In genomic region chr13:110483386-110483785, GRCh38 we compare ENCODE assay signal across 19 cellular contexts.
DNase-seq lines count a peak whose midpoint lies in the region; ATAC-seq, FAIRE-seq and TF ChIP-seq lines count a peak whose summit lies in the region.
"Had no signal": no experiment of that assay in that cellular context is flagged by ENCODE, and none has a peak within 500 bp of the region (broad histone marks: within the 10 kb centered on the region; RNA-seq: fewer than 3 reads in every experiment).

No MANE protein-coding gene starts in this region.

- no peaks in the 10 kb centered on the region for H3K4me1 ChIP-seq in GM12878 (ENCODE audit: control insufficient read depth, insufficient read depth, low read length)
- H3K4me1 ChIP-seq in mucosa of descending colon (ENCODE audit: low read depth) = no peaks in the 10 kb centered on the region

- POLR2A ChIA-PET in GM12878 (lab: Charles Lee) = interaction anchor here (0.9 kb wide), 1 partner anchor 11 kb away, joined by 3 read pairs; no protein-coding TSS in a partner anchor

- no peak for FAIRE-seq in GM12878 (lab: Jason Lieb, UNC)
- FAIRE-seq: K562, RCC 7860 had no signal

- H3K9ac ChIP-seq in GM12878 (ENCODE audit: control insufficient read depth, insufficient read depth, low read length) = no peak overlapping the region

- H3K4me3 Mint-ChIP-seq in osteocyte (ENCODE audit: unreplicated experiment) = no peak overlapping the region

- no peak overlapping the region for H2AFZ ChIP-seq in GM12878 (ENCODE audit: control insufficient read depth, low read depth, low read length)

- RAD21 ChIA-PET in GM12878 (lab: Charles Lee; ENCODE audit: unreplicated experiment) = no interaction called here

- no peak overlapping the region for H3K4me3 ChIP-seq in GM12878
- no peak overlapping the region for H3K4me3 ChIP-seq in fibroblast of mammary gland (ENCODE audit: control insufficient read depth, low read depth, low read length)
- H3K4me3 ChIP-seq in mucosa of descending colon = no peak overlapping the region
- H3K4me3 ChIP-seq: K562, SK-N-MC had no signal

- SMC1A ChIA-PET in GM12878 (lab: Charles Lee; ENCODE audit: uncharacterized antibody, unreplicated experiment) = no interaction called here

- no peak for TF ChIP-seq CTCF in GM12878 (IDR thresholded peaks at IDR 0.05 in 2 of 3, conservative IDR thresholded peaks at IDR 0.05 in 1 of 3; ENCODE audit: control insufficient read depth in 2 of 3, extremely low read depth in 1 of 3, insufficient read depth in 1 of 3, low read depth in 3 of 3, low read length in 3 of 3)
- no peak for TF ChIP-seq CTCF in fibroblast of mammary gland (conservative IDR thresholded peaks at IDR 0.05; ENCODE audit: control insufficient read depth, insufficient read depth, low read depth, low read length)
- no peak for TF ChIP-seq CTCF in osteocyte (IDR thresholded peaks at IDR 0.05)
- TF ChIP-seq CTCF in mucosa of descending colon (IDR thresholded peaks at IDR 0.05) = no peak

- H4K20me1 ChIP-seq in GM12878 (ENCODE audit: control insufficient read depth, insufficient read depth) = no peaks in the 10 kb centered on the region

- H3K9me3 Mint-ChIP-seq in osteocyte (ENCODE audit: unreplicated experiment) = no peaks in the 10 kb centered on the region

- H3K79me2 ChIP-seq in GM12878 (ENCODE audit: control insufficient read depth, insufficient read depth, low read length) = no peaks in the 10 kb centered on the region

- H3K27me3 Mint-ChIP-seq in osteocyte (ENCODE audit: unreplicated experiment) = no peaks in the 10 kb centered on the region

- H3K4me2 ChIP-seq in GM12878 (ENCODE audit: control insufficient read depth, insufficient read depth) = no peak overlapping the region

- WGBS in GM12878 (ENCODE audit: insufficient coverage, insufficient replicate concordance, low lambda C conversion rate, missing lambda C conversion rate) = 78% methylated on average over 10 of the region's 10 CpGs

- DNase-seq in GM12878 (ENCODE audit: low read depth, low spot score) = no peak
- DNase-seq in fibroblast of mammary gland (ENCODE audit: low read depth) = peak; percentile 35
- DNase-seq in osteocyte (ENCODE audit: extremely low spot score, unreplicated experiment) = no peak
- DNase-seq in dedifferentiated amniotic fluid mesenchymal stem cell (ENCODE audit: extremely low spot score) = no peak
- no peak for DNase-seq in mucosa of descending colon
- DNase-seq: C1 segment of cervical spinal cord; DND-41; NCI-H1105; NCI-H2081; NCI-H2171 treated with DMSO at 0.1 percent for 48 hours; NCI-H446 treated with DMSO at 0.1 percent for 48 hours; NK-92 treated with Interleukin-12 subunit alpha and Interleukin-12 subunit beta, amount 100 ng/mL, for 24 hours; Right ventricle myocardium superior had no signal

- intact Hi-C loops in GM12878 (cut with micrococcal nuclease; ENCODE audit: unreplicated experiment) = no loop called here
- intact Hi-C loops in mucosa of descending colon (cut with DNase I, micrococcal nuclease) = no loop called here

- H3K36me3 Mint-ChIP-seq in osteocyte (ENCODE audit: unreplicated experiment) = peaks cover 39% of the 10 kb centered on the region

- TF ChIP-seq RAD21 in GM12878 (IDR thresholded peaks at IDR 0.05; ENCODE audit: insufficient read depth, low read depth, low read length) = no peak

- H3K36me3 ChIP-seq in GM12878 (ENCODE audit: control insufficient read depth in 2 of 2, insufficient read depth in 2 of 2, low read length in 1 of 2) (no peaks in the 10 kb centered on the region), mucosa of descending colon (ENCODE audit: low read depth) (no peaks in the 10 kb centered on the region)

- ATAC-seq in GM12878 = no peak
- no peak for ATAC-seq in HG03196 (IDR thresholded peaks at IDR 0.05; ENCODE audit: unreplicated experiment)
- no peak for ATAC-seq in HG03342 (IDR thresholded peaks at IDR 0.05; ENCODE audit: unreplicated experiment)
- ATAC-seq in mucosa of descending colon = no peak
- ATAC-seq: HCT116, K562 had no signal

- CTCF ChIA-PET in GM12878 (lab: Yijun Ruan, JAX) = interaction anchor here (0.8 to 1.5 kb wide), 3 partner anchors 24 to 42 kb away, joined by 3 read pairs; no protein-coding TSS in a partner anchor

- H3K27ac Mint-ChIP-seq in osteocyte (ENCODE audit: unreplicated experiment) = peak overlapping the region; percentile 53

- in situ Hi-C loops in GM12878 (cut with MboI) = no loop called here

- no peak for TF ChIP-seq EP300 in GM12878 (IDR thresholded peaks at IDR 0.05; ENCODE audit: borderline replicate concordance in 1 of 2, control insufficient read depth in 1 of 2, low read depth in 2 of 2, low read length in 2 of 2)

- H3K9me3 ChIP-seq in GM12878 (replicated peaks; ENCODE audit: control insufficient read depth, insufficient read depth, low read length) = no peaks in the 10 kb centered on the region
- no peaks in the 10 kb centered on the region for H3K9me3 ChIP-seq in mucosa of descending colon

- BruUV-seq in GM12878 (replicated peaks; lab: Mats Ljungman, UMichigan) = no TSS peak

- peaks cover 1 to 8% of the 10 kb centered on the region in 2 experiments; a peak in 3 of 4 replicates for H3K27me3 ChIP-seq in GM12878 (replicated peaks in 1 of 2; ENCODE audit: control insufficient read depth in 2 of 2, insufficient read depth in 2 of 2, low read length in 1 of 2)

- TF ChIP-seq POLR2A in GM12878 (IDR thresholded peaks at IDR 0.05; ENCODE audit: low read depth, low read length) = no peak

- H3K27ac ChIP-seq in GM12878 (ENCODE audit: control insufficient read depth, insufficient read depth) = no peak overlapping the region
- H3K27ac ChIP-seq: SK-N-MC had no signal

- peaks cover 8% of the 10 kb centered on the region for H3K4me1 Mint-ChIP-seq in osteocyte (ENCODE audit: unreplicated experiment)

TF ChIP-seq in GM12878, 131 proteins besides CTCF, POLR2A, EP300 and RAD21:
- TF ChIP-seq NR2C2 (IDR thresholded peaks at IDR 0.05; ENCODE audit: borderline replicate concordance, control insufficient read depth, insufficient read length, low read depth) (no peak), TCF12 (IDR thresholded peaks at IDR 0.05; ENCODE audit: low read depth, low read length) (no peak), ZBTB40 (IDR thresholded peaks at IDR 0.05; ENCODE audit: borderline replicate concordance) (no peak), EGR1 (IDR thresholded peaks at IDR 0.05; ENCODE audit: borderline replicate concordance in 1 of 2, low read depth in 2 of 2, low read length in 2 of 2) (no peak), BCL3 (IDR thresholded peaks at IDR 0.05; ENCODE audit: borderline replicate concordance, insufficient read depth, low read depth, low read length, poor library complexity, severe bottlenecking) (peak; percentile 76), NFIC (IDR thresholded peaks at IDR 0.05; ENCODE audit: low read depth, low read length) (no peak)
